10 cellular contexts compared by ENCODE assay signal in the genomic region with DNA sequence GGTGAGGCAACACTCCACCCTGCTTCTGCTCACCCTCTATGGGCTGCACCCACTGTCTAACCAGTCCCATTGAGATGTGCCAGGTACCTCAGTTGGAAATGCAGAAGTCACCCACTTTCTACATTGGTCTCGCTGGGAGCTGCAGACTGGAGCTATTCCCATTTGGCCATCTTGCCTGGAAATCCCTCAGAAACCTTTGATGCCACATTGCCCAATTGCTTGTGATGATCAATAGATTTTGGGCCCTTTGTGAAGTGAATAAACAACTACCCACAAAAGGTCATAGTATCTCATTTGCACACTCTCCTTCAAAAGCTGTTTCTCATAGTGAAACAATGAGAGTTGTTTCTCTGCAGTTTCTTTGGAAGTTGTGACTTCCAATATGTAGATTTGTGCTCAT.
"Had no signal": no experiment of that assay in that cellular context is flagged by ENCODE, and none has a peak within 500 bp of the region (broad histone marks: within the 10 kb centered on the region; RNA-seq: fewer than 3 reads in every experiment).

No MANE protein-coding gene starts in this region.

- H3K4me1 ChIP-seq: HAP-1 had no signal

- H3K36me3 ChIP-seq: HAP-1 had no signal

- H3K4me3 ChIP-seq: GM23248, HAP-1, K562 had no signal

- FAIRE-seq: K562 had no signal

- ATAC-seq: HCT116, K562 had no signal

- H3K9ac ChIP-seq: GM23248 had no signal

- DNase-seq: GM23248, GOT3, H7, HFFc6, IMR-90, KG1 had no signal

- H3K9me3 ChIP-seq: HAP-1 had no signal

- H3K27ac ChIP-seq: GM23248, HL-60 had no signal

- H2AFZ ChIP-seq: GM23248 had no signal
